ENCODE assay signal across 29 cellular contexts in genomic region chr2:9652267-9652666, GRCh38.
"Had no signal": no experiment of that assay in that cellular context is flagged by ENCODE, and none has a peak within 500 bp of the region (broad histone marks: within the 10 kb centered on the region; RNA-seq: fewer than 3 reads in every experiment).

No MANE protein-coding gene starts in this region.

- H3K4me1 ChIP-seq: Peyer's patch had no signal

- H3K4me3 ChIP-seq: MG63, Peyer's patch had no signal

- ATAC-seq: activated CD8-positive, alpha-beta memory T cell treated with anti-CD3 and anti-CD28 coated beads, Interleukin-2, amount 10 ng/mL, durations not matched to agents 7 days and 5 days; activated naive CD8-positive, alpha-beta T cell treated with anti-CD3 and anti-CD28 coated beads, Interleukin-2, amount 50 U/mL, for 24 hours had no signal

- H3K36me3 ChIP-seq: MG63, Peyer's patch had no signal

- H3K9me3 ChIP-seq: MG63, Peyer's patch had no signal

- H3K27ac ChIP-seq: Peyer's patch, VCaP had no signal

- H3K27me3 ChIP-seq: MG63, Peyer's patch had no signal

- DNase-seq: activated B cell treated with CpG ODN at 0.5 μM for 24 hours; activated CD4-positive, alpha-beta memory T cell treated with anti-CD3 and anti-CD28 coated beads for 36 hours; activated CD4-positive, alpha-beta T cell treated with anti-CD3 and anti-CD28 coated beads for 4 hours; activated CD4-positive, alpha-beta T cell treated with anti-CD3 and anti-CD28 coated beads, Interleukin-2, amount 50 U/mL, for 1 hour; activated CD4-positive, CD25-positive, alpha-beta regulatory T cell treated with anti-CD3 and anti-CD28 coated beads, Interleukin-2, amount 50 U/mL, for 72 hours; activated CD8-positive, alpha-beta memory T cell treated with anti-CD3 and anti-CD28 coated beads for 24 hours; activated CD8-positive, alpha-beta memory T cell treated with anti-CD3 and anti-CD28 coated beads, Interleukin-2, amount 10 ng/mL, durations not matched to agents 7 days and 5 days; activated CD8-positive, alpha-beta memory T cell treated with anti-CD3 and anti-CD28 coated beads, Interleukin-2, amount 50 U/mL, for 48 hours; activated effector memory CD4-positive, alpha-beta T cell treated with Interleukin-2 at 50 U/mL for 16 hours; activated naive CD4-positive, alpha-beta T cell treated with anti-CD3 and anti-CD28 coated beads, Interleukin-2, amount 10 ng/mL, durations not matched to agents 7 days and 5 days; activated naive CD8-positive, alpha-beta T cell treated with anti-CD3 and anti-CD28 coated beads, Interleukin-2, amount 50 U/mL, for 24 hours; activated T-cell treated with anti-CD3 and anti-CD28 coated beads, Interleukin-2, amount 50 U/mL, for 48 hours; Kasumi-1; MG63; NCI-H1048; NCI-H1436; NCI-H1930; NCI-H2081 treated with DMSO at 0.1 percent for 48 hours; NCI-H226; NCI-H446 treated with DMSO at 0.1 percent for 48 hours; NCI-H524; Peyer's patch; RPMI8226; SIG-M5; SW 1271; T-helper 1 cell; T-helper 2 cell; T-helper 9 cell had no signal
